Comparison of ENCODE assay signal across 17 cellular contexts in genomic region chr10:43708256-43708655, GRCh38.
"Had no signal": no experiment of that assay in that cellular context is flagged by ENCODE, and none has a peak within 500 bp of the region (broad histone marks: within the 10 kb centered on the region; RNA-seq: fewer than 3 reads in every experiment).

No MANE protein-coding gene starts in this region.

- H3K4me3 ChIP-seq: mucosa of descending colon, pancreas, transverse colon had no signal

- DNase-seq: activated CD4-positive, alpha-beta T cell treated with anti-CD3 and anti-CD28 coated beads, Interleukin-2, amount 50 U/mL, for 1 hour; activated CD8-positive, alpha-beta memory T cell treated with anti-CD3 and anti-CD28 coated beads for 24 hours; activated naive CD4-positive, alpha-beta T cell; activated naive CD8-positive, alpha-beta T cell treated with anti-CD3 and anti-CD28 coated beads, Interleukin-2, amount 10 ng/mL, durations not matched to agents 7 days and 5 days; anterior cingulate cortex; mucosa of descending colon; naive thymus-derived CD4-positive, alpha-beta T cell; pancreas; stimulated activated CD4-positive, alpha-beta T cell treated with anti-CD3 and anti-CD28 coated beads, Interleukin-15, amount 100 ng/mL, for 24 hours; stimulated activated CD4-positive, alpha-beta T cell treated with anti-CD3 and anti-CD28 coated beads, Interleukin-4, amount 100 ng/mL, for 24 hours; stimulated activated naive CD4-positive, alpha-beta T cell; substantia nigra; T-helper 1 cell; T1000; transverse colon had no signal

- ATAC-seq: activated CD4-positive, CD25-positive, alpha-beta regulatory T cell treated with anti-CD3 and anti-CD28 coated beads, Interleukin-2, amount 50 U/mL, for 24 hours; mucosa of descending colon; SK-N-SH treated with all-trans-retinoic acid at 6 μM for 48 hours had no signal

- H3K4me1 ChIP-seq: pancreas, transverse colon had no signal

- H3K27me3 ChIP-seq: pancreas, transverse colon had no signal

- H3K36me3 ChIP-seq: pancreas, transverse colon had no signal

- H3K9me3 ChIP-seq: mucosa of descending colon, pancreas, transverse colon had no signal

- H3K27ac ChIP-seq: transverse colon had no signal
